9 cellular contexts compared by ENCODE assay signal in the genomic region with DNA sequence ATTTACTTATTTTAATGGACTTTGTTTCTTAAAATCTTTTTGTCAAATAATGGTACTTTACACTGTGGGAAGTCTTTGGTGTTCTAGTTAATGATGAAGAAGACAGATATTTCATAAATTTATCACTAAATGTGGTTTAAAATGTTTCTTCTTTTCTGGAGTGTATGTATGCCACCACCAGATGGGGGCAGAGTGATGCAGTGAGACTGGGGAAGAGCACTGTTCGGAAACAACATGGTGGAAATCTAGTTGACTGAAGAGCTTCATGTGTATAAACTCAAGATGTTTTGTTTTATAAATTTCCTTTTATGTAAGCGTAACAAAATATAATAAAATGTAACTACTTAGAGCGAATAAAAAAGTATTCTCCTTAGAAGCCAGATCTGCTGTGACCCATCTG.
DNase-seq lines count a peak whose midpoint lies in the region; FAIRE-seq and TF ChIP-seq lines count a peak whose summit lies in the region.
"Had no signal": no experiment of that assay in that cellular context is flagged by ENCODE, and none has a peak within 500 bp of the region (broad histone marks: within the 10 kb centered on the region; RNA-seq: fewer than 3 reads in every experiment).

No MANE protein-coding gene starts in this region.

- H3K4me1 Mint-ChIP-seq in MCF 10A (ENCODE audit: insufficient read depth, unreplicated experiment), result no peaks in the 10 kb centered on the region
- H3K4me1 Mint-ChIP-seq in T-helper 2 cell treated with Interferon-gamma antibody and Interleukin-4, amounts not matched to agents 5 μg/mL and 100 μg/mL, for 36 hours (ENCODE audit: low read depth), result no peaks in the 10 kb centered on the region

- H3K36me3 Mint-ChIP-seq in MCF 10A (ENCODE audit: insufficient read depth, unreplicated experiment), result no peaks in the 10 kb centered on the region
- H3K36me3 Mint-ChIP-seq in T-helper 2 cell treated with Interferon-gamma antibody and Interleukin-4, amounts not matched to agents 5 μg/mL and 100 μg/mL, for 36 hours (ENCODE audit: low read depth), result no peaks in the 10 kb centered on the region

- TF ChIP-seq POLR2A in breast epithelium (IDR thresholded peaks at IDR 0.05) (no peak), ovary (IDR thresholded peaks at IDR 0.05) (no peak), spleen (IDR thresholded peaks at IDR 0.05) (no peak)

- H3K27me3 Mint-ChIP-seq in MCF 10A (ENCODE audit: insufficient read depth, unreplicated experiment), result no peaks in the 10 kb centered on the region
- no peaks in the 10 kb centered on the region for H3K27me3 Mint-ChIP-seq in T-helper 2 cell treated with Interferon-gamma antibody and Interleukin-4, amounts not matched to agents 5 μg/mL and 100 μg/mL, for 36 hours (ENCODE audit: low read depth)

- no peak overlapping the region for H3K4me3 ChIP-seq in breast epithelium
- H3K4me3 ChIP-seq in ovary, result no peak overlapping the region
- no peak overlapping the region for H3K4me3 ChIP-seq in spleen

- 95 to 96% (median 95%) methylated on average over 3 of the region's 3 CpGs for WGBS in ovary, 3 donors
- WGBS in spleen, 5 donors, result 86 to 96% (median 91%) methylated on average over 3 of the region's 3 CpGs

- H3K9me3 Mint-ChIP-seq in MCF 10A (ENCODE audit: unreplicated experiment), result no peaks in the 10 kb centered on the region
- H3K9me3 Mint-ChIP-seq in T-helper 2 cell treated with Interferon-gamma antibody and Interleukin-4, amounts not matched to agents 5 μg/mL and 100 μg/mL, for 36 hours, result no peaks in the 10 kb centered on the region

- no peak for TF ChIP-seq EP300 in ovary (IDR thresholded peaks at IDR 0.05)

- intact Hi-C loops in MCF 10A (cut with micrococcal nuclease) (loop anchor here (1.0 to 5.0 kb wide), 3 partner anchors 356 to 551 kb away; partner anchors contain the start of gene SCG2), breast epithelium (cut with DNase I; ENCODE audit: low total_unique reads) (no loop called here), ovary (cut with DNase I) (no loop called here), spleen (cut with DNase I; ENCODE audit: low total_unique reads) (no loop called here)

- TF ChIP-seq CTCF in MCF 10A (IDR thresholded peaks at IDR 0.05; ENCODE audit: unreplicated experiment) (peak; percentile 43), breast epithelium (IDR thresholded peaks at IDR 0.05) (no peak), ovary (IDR thresholded peaks at IDR 0.05) (no peak), spleen (IDR thresholded peaks at IDR 0.05 in 8 of 11, conservative IDR thresholded peaks at IDR 0.05 in 3 of 11) (no peak)

- no peaks in the 10 kb centered on the region for H3K36me3 ChIP-seq in breast epithelium
- no peaks in the 10 kb centered on the region for H3K36me3 ChIP-seq in ovary
- no peaks in the 10 kb centered on the region for H3K36me3 ChIP-seq in spleen

- no peak overlapping the region for H3K27ac Mint-ChIP-seq in MCF 10A (ENCODE audit: low read depth, unreplicated experiment)
- H3K27ac Mint-ChIP-seq in T-helper 2 cell treated with Interferon-gamma antibody and Interleukin-4, amounts not matched to agents 5 μg/mL and 100 μg/mL, for 36 hours, result no peak overlapping the region

- no peak overlapping the region for H3K27ac ChIP-seq in breast epithelium
- H3K27ac ChIP-seq in ovary, result no peak overlapping the region
- H3K27ac ChIP-seq in spleen, result no peak overlapping the region

- no TSS peak for BruUV-seq in MCF 10A (replicated peaks; lab: Mats Ljungman, UMichigan)

- no peaks in the 10 kb centered on the region for H3K4me1 ChIP-seq in breast epithelium
- H3K4me1 ChIP-seq in ovary (ENCODE audit: insufficient read depth), result no peaks in the 10 kb centered on the region
- no peaks in the 10 kb centered on the region for H3K4me1 ChIP-seq in spleen

- CTCF ChIA-PET in MCF 10A (lab: Yijun Ruan, JAX), result interaction anchor here (0.6 to 1.6 kb wide), 15 partner anchors 8 to 694 kb away, joined by 3 to 8 read pairs (median 4); no protein-coding TSS in a partner anchor

- FAIRE-seq in endometrium (lab: Jason Lieb, UNC) (peak; percentile 85), urothelium cell line (lab: Jason Lieb, UNC) (no peak)

- H3K9me3 ChIP-seq in breast epithelium (no peaks in the 10 kb centered on the region), ovary (no peaks in the 10 kb centered on the region), spleen (peaks cover 0 to 25% (median 4%) of the 10 kb centered on the region in 8 donors)

- no peak overlapping the region for H3K4me3 Mint-ChIP-seq in MCF 10A (ENCODE audit: unreplicated experiment)
- H3K4me3 Mint-ChIP-seq in T-helper 2 cell treated with Interferon-gamma antibody and Interleukin-4, amounts not matched to agents 5 μg/mL and 100 μg/mL, for 36 hours, result no peak overlapping the region

- no peaks in the 10 kb centered on the region for H3K27me3 ChIP-seq in breast epithelium
- H3K27me3 ChIP-seq in ovary, result no peaks in the 10 kb centered on the region
- H3K27me3 ChIP-seq in spleen (replicated peaks in 1 of 7), result no peaks in the 10 kb centered on the region

- POLR2A ChIA-PET in MCF 10A (lab: Yijun Ruan, JAX), result interaction anchor here (0.8 to 1.1 kb wide), 3 partner anchors 11 to 550 kb away, joined by 3 to 5 read pairs (median 4); no protein-coding TSS in a partner anchor

- peak; percentile 34 for DNase-seq in MCF 10A (ENCODE audit: unreplicated experiment)
- DNase-seq in breast epithelium (ENCODE audit: low spot score in 2 of 2), result no peak
- DNase-seq in NCI-H460 (ENCODE audit: extremely low read depth, low read depth), result peak; percentile 12
- peak; percentile 26 for DNase-seq in urothelium cell line (ENCODE audit: low spot score)
- DNase-seq in ovary, result no peak
- DNase-seq in T-helper 2 cell treated with Interferon-gamma antibody and Interleukin-4, amounts not matched to agents 5 μg/mL and 100 μg/mL, for 36 hours (ENCODE audit: low spot score), result no peak
- no peak for DNase-seq in spleen
- DNase-seq: stimulated activated CD4-positive, alpha-beta T cell treated with anti-CD3 and anti-CD28 coated beads, Interleukin-2, amount 100 ng/mL, for 24 hours had no signal

Comparison
In these comparisons a context has a peak if more than half of its experiments do, and no peak if none do; other contexts are left out.
1. DNase-seq: peak in MCF 10A (single experiment), NCI-H460 (single experiment) and urothelium cell line (single experiment); none in breast epithelium (0 of 2), ovary (0 of 5), T-helper 2 cell treated with Interferon-gamma antibody and Interleukin-4, amounts not matched to agents 5 μg/mL and 100 μg/mL, for 36 hours (single experiment) and spleen (single experiment).